ENCODE assay signal across 1 cellular context in genomic region chr19:33778089-33778791, GRCh38.
TF ChIP-seq lines count a peak whose summit lies in the region.

No MANE protein-coding gene starts in this region.

TF ChIP-seq in HepG2, 621 proteins besides CTCF, POLR2A, EP300 and RAD21 (continued from another document and continues in another):
- TF ChIP-seq MED13 (CRISPR knock-in tag; IDR thresholded peaks at IDR 0.05) (no peak), TSC22D2 (CRISPR knock-in tag; IDR thresholded peaks at IDR 0.05; ENCODE audit: borderline replicate concordance) (peak; percentile 85; the same call in 1 of the 2 replicates), GMEB1 (CRISPR knock-in tag; IDR thresholded peaks at IDR 0.05; ENCODE audit: borderline replicate concordance) (no peak; the same call in 1 of the 2 replicates), IKZF5 (CRISPR knock-in tag; IDR thresholded peaks at IDR 0.05) (peak; percentile 52; the same call in 1 of the 2 replicates), ZNF276 (CRISPR knock-in tag; IDR thresholded peaks at IDR 0.05; ENCODE audit: low read depth) (no peak), ZNF296 (CRISPR knock-in tag; conservative IDR thresholded peaks at IDR 0.05) (no peak), ZFP62 (CRISPR knock-in tag; IDR thresholded peaks at IDR 0.05) (no peak), BCLAF1 (IDR thresholded peaks at IDR 0.05) (no peak), ZNF709 (CRISPR knock-in tag; IDR thresholded peaks at IDR 0.05) (no peak), KLF12 (CRISPR knock-in tag; IDR thresholded peaks at IDR 0.05; ENCODE audit: borderline replicate concordance) (no peak), SRY (CRISPR knock-in tag; IDR thresholded peaks at IDR 0.05) (peak; percentile 80; the same call in 1 of the 2 replicates), NFATC3 (CRISPR knock-in tag; IDR thresholded peaks at IDR 0.05) (no peak), NR2F2 (IDR thresholded peaks at IDR 0.05; ENCODE audit: borderline replicate concordance, low read depth) (no peak), MXD4 (CRISPR knock-in tag; IDR thresholded peaks at IDR 0.05) (no peak), TBL1XR1 (IDR thresholded peaks at IDR 0.05; ENCODE audit: borderline replicate concordance, low read length, partially characterized antibody) (no peak), ZNF839 (CRISPR knock-in tag; IDR thresholded peaks at IDR 0.05; ENCODE audit: borderline replicate concordance) (no peak), AGO2 (optimal IDR thresholded peaks at IDR 0.05; ENCODE audit: low read depth, low read length) (no peak), ZNF615 (CRISPR knock-in tag; IDR thresholded peaks at IDR 0.05; ENCODE audit: borderline replicate concordance) (no peak), BORCS8-MEF2B (CRISPR knock-in tag; IDR thresholded peaks at IDR 0.05) (no peak), ZNF761 (CRISPR knock-in tag; conservative IDR thresholded peaks at IDR 0.05) (no peak), ZNF12 (CRISPR knock-in tag; IDR thresholded peaks at IDR 0.05) (no peak), ELF1 (CRISPR knock-in tag; IDR thresholded peaks at IDR 0.05) (0 out of 2 replicates have a peak, but pooled peaks have one; percentile 20), ELK4 (CRISPR knock-in tag; IDR thresholded peaks at IDR 0.05; ENCODE audit: borderline replicate concordance) (no peak), ZNF207 (IDR thresholded peaks at IDR 0.05; ENCODE audit: borderline replicate concordance) (no peak), ZBTB37 (CRISPR knock-in tag; IDR thresholded peaks at IDR 0.05) (no peak), AFF4 (CRISPR knock-in tag; IDR thresholded peaks at IDR 0.05) (no peak), RORA (CRISPR knock-in tag; IDR thresholded peaks at IDR 0.05) (no peak), ZNF101 (CRISPR knock-in tag; IDR thresholded peaks at IDR 0.05; ENCODE audit: borderline replicate concordance, low read depth) (no peak), ZMYM3 (CRISPR knock-in tag; IDR thresholded peaks at IDR 0.05) (no peak), CBX2 (IDR thresholded peaks at IDR 0.05; ENCODE audit: low read depth, low read length) (no peak), CBX2 (CRISPR knock-in tag; IDR thresholded peaks at IDR 0.05; ENCODE audit: low read depth) (no peak), SP4 (CRISPR knock-in tag; IDR thresholded peaks at IDR 0.05) (peak; percentile 44; the same call in 1 of the 2 replicates), MEIS2 (CRISPR knock-in tag; IDR thresholded peaks at IDR 0.05) (peak; percentile 30; the same call in 1 of the 2 replicates), ZNF354B (CRISPR knock-in tag; IDR thresholded peaks at IDR 0.05) (no peak), RARG (CRISPR knock-in tag; IDR thresholded peaks at IDR 0.05; ENCODE audit: low read depth) (no peak), MAFK (conservative IDR thresholded peaks at IDR 0.05 in 1 of 2, IDR thresholded peaks at IDR 0.05 in 1 of 2; ENCODE audit: low read length in 2 of 2) (no peak), ZNF724P (CRISPR knock-in tag; IDR thresholded peaks at IDR 0.05; ENCODE audit: borderline replicate concordance) (no peak; the same call in 1 of the 2 replicates), SETDB1 (CRISPR knock-in tag; IDR thresholded peaks at IDR 0.05; ENCODE audit: borderline replicate concordance) (no peak), ZFP36 (IDR thresholded peaks at IDR 0.05; ENCODE audit: borderline replicate concordance, low read depth, low read length, partially characterized antibody) (peak; percentile 34), ARNT (IDR thresholded peaks at IDR 0.05) (no peak), JUN (CRISPR knock-in tag; IDR thresholded peaks at IDR 0.05) (no peak), ZNF569 (CRISPR knock-in tag; IDR thresholded peaks at IDR 0.05; ENCODE audit: borderline replicate concordance) (no peak), ZNF564 (CRISPR knock-in tag; IDR thresholded peaks at IDR 0.05) (no peak), NR2C2 (CRISPR knock-in tag; IDR thresholded peaks at IDR 0.05; ENCODE audit: borderline replicate concordance) (no peak), POLR2AphosphoS5 (IDR thresholded peaks at IDR 0.05; ENCODE audit: low read depth, low read length) (no peak), FOXK2 (IDR thresholded peaks at IDR 0.05) (no peak), ZNF33B (CRISPR knock-in tag; IDR thresholded peaks at IDR 0.05) (no peak), SKIL (CRISPR knock-in tag; IDR thresholded peaks at IDR 0.05; ENCODE audit: borderline replicate concordance) (no peak), ZNF501 (CRISPR knock-in tag; IDR thresholded peaks at IDR 0.05) (peak; percentile 46; the same call in 1 of the 2 replicates), STAT5B (CRISPR knock-in tag; IDR thresholded peaks at IDR 0.05) (no peak), MBNL3 (CRISPR knock-in tag; conservative IDR thresholded peaks at IDR 0.05) (no peak), ZNF282 (IDR thresholded peaks at IDR 0.05; ENCODE audit: partially characterized antibody) (no peak), GLI4 (CRISPR knock-in tag; IDR thresholded peaks at IDR 0.05; ENCODE audit: borderline replicate concordance) (no peak), CENPX (CRISPR knock-in tag; IDR thresholded peaks at IDR 0.05) (no peak), ATF3 (CRISPR knock-in tag; IDR thresholded peaks at IDR 0.05) (no peak)
